ENCODE assay signal across 1 cellular context in the genomic region with DNA sequence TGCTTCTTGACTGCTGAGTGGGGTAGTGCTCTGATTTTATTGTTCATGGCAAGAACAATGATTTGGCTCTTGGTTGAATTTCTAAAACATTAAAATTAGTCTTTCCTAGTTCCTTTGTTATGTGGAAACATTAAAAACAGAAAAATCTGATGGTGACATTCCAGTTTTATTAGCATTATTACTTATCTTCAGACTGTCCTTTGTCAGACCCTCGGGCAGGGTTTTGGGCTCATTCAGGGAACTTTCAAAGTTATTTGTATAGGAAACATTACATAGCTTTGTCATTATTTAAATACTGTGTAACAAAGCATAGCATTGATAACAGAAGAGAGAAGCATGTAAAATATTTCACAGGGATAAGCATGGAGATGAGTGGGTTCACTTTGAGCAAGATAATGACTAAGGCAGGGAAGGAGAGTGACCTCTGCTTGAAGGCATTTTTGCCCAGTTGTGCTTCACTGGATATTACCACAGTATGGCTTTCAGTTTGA.
TF ChIP-seq lines count a peak whose summit lies in the region.

No MANE protein-coding gene starts in this region.

TF ChIP-seq in HepG2, 621 proteins besides CTCF, POLR2A, EP300 and RAD21 (continued from another document and continues in another):
- TF ChIP-seq POLR2AphosphoS2 (IDR thresholded peaks at IDR 0.05; ENCODE audit: low read depth, low read length), result no peak
- TF ChIP-seq, protein P1, sequence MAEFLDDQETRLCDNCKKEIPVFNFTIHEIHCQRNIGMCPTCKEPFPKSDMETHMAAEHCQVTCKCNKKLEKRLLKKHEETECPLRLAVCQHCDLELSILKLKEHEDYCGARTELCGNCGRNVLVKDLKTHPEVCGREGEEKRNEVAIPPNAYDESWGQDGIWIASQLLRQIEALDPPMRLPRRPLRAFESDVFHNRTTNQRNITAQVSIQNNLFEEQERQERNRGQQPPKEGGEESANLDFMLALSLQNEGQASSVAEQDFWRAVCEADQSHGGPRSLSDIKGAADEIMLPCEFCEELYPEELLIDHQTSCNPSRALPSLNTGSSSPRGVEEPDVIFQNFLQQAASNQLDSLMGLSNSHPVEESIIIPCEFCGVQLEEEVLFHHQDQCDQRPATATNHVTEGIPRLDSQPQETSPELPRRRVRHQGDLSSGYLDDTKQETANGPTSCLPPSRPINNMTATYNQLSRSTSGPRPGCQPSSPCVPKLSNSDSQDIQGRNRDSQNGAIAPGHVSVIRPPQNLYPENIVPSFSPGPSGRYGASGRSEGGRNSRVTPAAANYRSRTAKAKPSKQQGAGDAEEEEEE (CRISPR knock-in tag; IDR thresholded peaks at IDR 0.05; ENCODE audit: borderline replicate concordance), result no peak
- TF ChIP-seq JUNB (CRISPR knock-in tag; IDR thresholded peaks at IDR 0.05; ENCODE audit: borderline replicate concordance), result peak; percentile 30; the same call in 1 of the 2 replicates
- TF ChIP-seq, protein P2, sequence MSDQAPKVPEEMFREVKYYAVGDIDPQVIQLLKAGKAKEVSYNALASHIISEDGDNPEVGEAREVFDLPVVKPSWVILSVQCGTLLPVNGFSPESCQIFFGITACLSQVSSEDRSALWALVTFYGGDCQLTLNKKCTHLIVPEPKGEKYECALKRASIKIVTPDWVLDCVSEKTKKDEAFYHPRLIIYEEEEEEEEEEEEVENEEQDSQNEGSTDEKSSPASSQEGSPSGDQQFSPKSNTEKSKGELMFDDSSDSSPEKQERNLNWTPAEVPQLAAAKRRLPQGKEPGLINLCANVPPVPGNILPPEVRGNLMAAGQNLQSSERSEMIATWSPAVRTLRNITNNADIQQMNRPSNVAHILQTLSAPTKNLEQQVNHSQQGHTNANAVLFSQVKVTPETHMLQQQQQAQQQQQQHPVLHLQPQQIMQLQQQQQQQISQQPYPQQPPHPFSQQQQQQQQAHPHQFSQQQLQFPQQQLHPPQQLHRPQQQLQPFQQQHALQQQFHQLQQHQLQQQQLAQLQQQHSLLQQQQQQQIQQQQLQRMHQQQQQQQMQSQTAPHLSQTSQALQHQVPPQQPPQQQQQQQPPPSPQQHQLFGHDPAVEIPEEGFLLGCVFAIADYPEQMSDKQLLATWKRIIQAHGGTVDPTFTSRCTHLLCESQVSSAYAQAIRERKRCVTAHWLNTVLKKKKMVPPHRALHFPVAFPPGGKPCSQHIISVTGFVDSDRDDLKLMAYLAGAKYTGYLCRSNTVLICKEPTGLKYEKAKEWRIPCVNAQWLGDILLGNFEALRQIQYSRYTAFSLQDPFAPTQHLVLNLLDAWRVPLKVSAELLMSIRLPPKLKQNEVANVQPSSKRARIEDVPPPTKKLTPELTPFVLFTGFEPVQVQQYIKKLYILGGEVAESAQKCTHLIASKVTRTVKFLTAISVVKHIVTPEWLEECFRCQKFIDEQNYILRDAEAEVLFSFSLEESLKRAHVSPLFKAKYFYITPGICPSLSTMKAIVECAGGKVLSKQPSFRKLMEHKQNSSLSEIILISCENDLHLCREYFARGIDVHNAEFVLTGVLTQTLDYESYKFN (CRISPR knock-in tag; conservative IDR thresholded peaks at IDR 0.05), result peak; percentile 22; the same call in 1 of the 2 replicates
- TF ChIP-seq ZSCAN30 (CRISPR knock-in tag; IDR thresholded peaks at IDR 0.05), result no peak
- peak; percentile 52; the same call in 1 of the 2 replicates for TF ChIP-seq ELF3 (CRISPR knock-in tag; IDR thresholded peaks at IDR 0.05)
- TF ChIP-seq, protein P3, sequence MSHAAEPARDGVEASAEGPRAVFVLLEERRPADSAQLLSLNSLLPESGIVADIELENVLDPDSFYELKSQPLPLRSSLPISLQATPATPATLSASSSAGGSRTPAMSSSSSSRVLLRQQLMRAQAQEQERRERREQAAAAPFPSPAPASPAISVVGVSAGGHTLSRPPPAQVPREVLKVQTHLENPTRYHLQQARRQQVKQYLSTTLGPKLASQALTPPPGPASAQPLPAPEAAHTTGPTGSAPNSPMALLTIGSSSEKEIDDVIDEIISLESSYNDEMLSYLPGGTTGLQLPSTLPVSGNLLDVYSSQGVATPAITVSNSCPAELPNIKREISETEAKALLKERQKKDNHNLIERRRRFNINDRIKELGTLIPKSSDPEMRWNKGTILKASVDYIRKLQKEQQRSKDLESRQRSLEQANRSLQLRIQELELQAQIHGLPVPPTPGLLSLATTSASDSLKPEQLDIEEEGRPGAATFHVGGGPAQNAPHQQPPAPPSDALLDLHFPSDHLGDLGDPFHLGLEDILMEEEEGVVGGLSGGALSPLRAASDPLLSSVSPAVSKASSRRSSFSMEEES (CRISPR knock-in tag; IDR thresholded peaks at IDR 0.05), result no peak
- no peak for TF ChIP-seq SIX4 (CRISPR knock-in tag; IDR thresholded peaks at IDR 0.05)
- TF ChIP-seq ZMYM4 (CRISPR knock-in tag; IDR thresholded peaks at IDR 0.05), result no peak
- TF ChIP-seq, protein P4, sequence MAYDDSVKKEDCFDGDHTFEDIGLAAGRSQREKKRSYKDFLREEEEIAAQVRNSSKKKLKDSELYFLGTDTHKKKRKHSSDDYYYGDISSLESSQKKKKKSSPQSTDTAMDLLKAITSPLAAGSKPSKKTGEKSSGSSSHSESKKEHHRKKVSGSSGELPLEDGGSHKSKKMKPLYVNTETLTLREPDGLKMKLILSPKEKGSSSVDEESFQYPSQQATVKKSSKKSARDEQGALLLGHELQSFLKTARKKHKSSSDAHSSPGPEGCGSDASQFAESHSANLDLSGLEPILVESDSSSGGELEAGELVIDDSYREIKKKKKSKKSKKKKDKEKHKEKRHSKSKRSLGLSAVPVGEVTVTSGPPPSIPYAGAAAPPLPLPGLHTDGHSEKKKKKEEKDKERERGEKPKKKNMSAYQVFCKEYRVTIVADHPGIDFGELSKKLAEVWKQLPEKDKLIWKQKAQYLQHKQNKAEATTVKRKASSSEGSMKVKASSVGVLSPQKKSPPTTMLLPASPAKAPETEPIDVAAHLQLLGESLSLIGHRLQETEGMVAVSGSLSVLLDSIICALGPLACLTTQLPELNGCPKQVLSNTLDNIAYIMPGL (CRISPR knock-in tag; IDR thresholded peaks at IDR 0.05; ENCODE audit: borderline replicate concordance in 1 of 2, low read depth in 1 of 2), result no peak
- peak; percentile 67; the same call in 1 of the 2 replicates for TF ChIP-seq SOX13 (IDR thresholded peaks at IDR 0.05)
- TF ChIP-seq SOX13 (CRISPR knock-in tag; conservative IDR thresholded peaks at IDR 0.05 in 1 of 2, IDR thresholded peaks at IDR 0.05 in 1 of 2), result peak in 1 of 2 experiments; percentile 87; a peak in 2 of 4 replicates
- TF ChIP-seq GATAD2A (CRISPR knock-in tag; IDR thresholded peaks at IDR 0.05), result peak; percentile 61
- TF ChIP-seq, protein P5, sequence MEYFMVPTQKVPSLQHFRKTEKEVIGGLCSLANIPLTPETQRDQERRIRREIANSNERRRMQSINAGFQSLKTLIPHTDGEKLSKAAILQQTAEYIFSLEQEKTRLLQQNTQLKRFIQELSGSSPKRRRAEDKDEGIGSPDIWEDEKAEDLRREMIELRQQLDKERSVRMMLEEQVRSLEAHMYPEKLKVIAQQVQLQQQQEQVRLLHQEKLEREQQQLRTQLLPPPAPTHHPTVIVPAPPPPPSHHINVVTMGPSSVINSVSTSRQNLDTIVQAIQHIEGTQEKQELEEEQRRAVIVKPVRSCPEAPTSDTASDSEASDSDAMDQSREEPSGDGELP (IDR thresholded peaks at IDR 0.05; ENCODE audit: borderline replicate concordance, low read depth), result no peak
- peak; percentile 16; the same call in 1 of the 2 replicates for TF ChIP-seq PPARG (CRISPR knock-in tag; conservative IDR thresholded peaks at IDR 0.05)
- peak; percentile 35; the same call in 1 of the 2 replicates for TF ChIP-seq FOXA3 (CRISPR knock-in tag; IDR thresholded peaks at IDR 0.05)
- 0 out of 2 replicates have a peak, but pooled peaks have one; percentile 25 for TF ChIP-seq GATA4 (IDR thresholded peaks at IDR 0.05; ENCODE audit: borderline replicate concordance, low read depth)
- peak; percentile 40; the same call in 1 of the 2 replicates for TF ChIP-seq MED1 (CRISPR knock-in tag; IDR thresholded peaks at IDR 0.05)
- no peak for TF ChIP-seq TEAD2 (CRISPR knock-in tag; IDR thresholded peaks at IDR 0.05)
- TF ChIP-seq, protein P6, sequence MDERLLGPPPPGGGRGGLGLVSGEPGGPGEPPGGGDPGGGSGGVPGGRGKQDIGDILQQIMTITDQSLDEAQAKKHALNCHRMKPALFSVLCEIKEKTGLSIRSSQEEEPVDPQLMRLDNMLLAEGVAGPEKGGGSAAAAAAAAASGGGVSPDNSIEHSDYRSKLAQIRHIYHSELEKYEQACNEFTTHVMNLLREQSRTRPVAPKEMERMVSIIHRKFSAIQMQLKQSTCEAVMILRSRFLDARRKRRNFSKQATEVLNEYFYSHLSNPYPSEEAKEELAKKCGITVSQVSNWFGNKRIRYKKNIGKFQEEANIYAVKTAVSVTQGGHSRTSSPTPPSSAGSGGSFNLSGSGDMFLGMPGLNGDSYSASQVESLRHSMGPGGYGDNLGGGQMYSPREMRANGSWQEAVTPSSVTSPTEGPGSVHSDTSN (CRISPR knock-in tag; IDR thresholded peaks at IDR 0.05), result no peak
- TF ChIP-seq ZBTB7A (CRISPR knock-in tag; IDR thresholded peaks at IDR 0.05), result no peak
- no peak for TF ChIP-seq NR2F6 (IDR thresholded peaks at IDR 0.05)
- peak; percentile 9; the same call in 1 of the 2 replicates for TF ChIP-seq NR2F6 (CRISPR knock-in tag; IDR thresholded peaks at IDR 0.05)
- TF ChIP-seq, protein P7, sequence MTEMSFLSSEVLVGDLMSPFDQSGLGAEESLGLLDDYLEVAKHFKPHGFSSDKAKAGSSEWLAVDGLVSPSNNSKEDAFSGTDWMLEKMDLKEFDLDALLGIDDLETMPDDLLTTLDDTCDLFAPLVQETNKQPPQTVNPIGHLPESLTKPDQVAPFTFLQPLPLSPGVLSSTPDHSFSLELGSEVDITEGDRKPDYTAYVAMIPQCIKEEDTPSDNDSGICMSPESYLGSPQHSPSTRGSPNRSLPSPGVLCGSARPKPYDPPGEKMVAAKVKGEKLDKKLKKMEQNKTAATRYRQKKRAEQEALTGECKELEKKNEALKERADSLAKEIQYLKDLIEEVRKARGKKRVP (CRISPR knock-in tag; IDR thresholded peaks at IDR 0.05), result 0 out of 4 replicates have a peak, but pooled peaks of 1 of the 2 experiments have one; percentile 11
- TF ChIP-seq CREM (IDR thresholded peaks at IDR 0.05), result peak; percentile 63
- TF ChIP-seq CREM (CRISPR knock-in tag; IDR thresholded peaks at IDR 0.05), result no peak
- TF ChIP-seq, protein P8, sequence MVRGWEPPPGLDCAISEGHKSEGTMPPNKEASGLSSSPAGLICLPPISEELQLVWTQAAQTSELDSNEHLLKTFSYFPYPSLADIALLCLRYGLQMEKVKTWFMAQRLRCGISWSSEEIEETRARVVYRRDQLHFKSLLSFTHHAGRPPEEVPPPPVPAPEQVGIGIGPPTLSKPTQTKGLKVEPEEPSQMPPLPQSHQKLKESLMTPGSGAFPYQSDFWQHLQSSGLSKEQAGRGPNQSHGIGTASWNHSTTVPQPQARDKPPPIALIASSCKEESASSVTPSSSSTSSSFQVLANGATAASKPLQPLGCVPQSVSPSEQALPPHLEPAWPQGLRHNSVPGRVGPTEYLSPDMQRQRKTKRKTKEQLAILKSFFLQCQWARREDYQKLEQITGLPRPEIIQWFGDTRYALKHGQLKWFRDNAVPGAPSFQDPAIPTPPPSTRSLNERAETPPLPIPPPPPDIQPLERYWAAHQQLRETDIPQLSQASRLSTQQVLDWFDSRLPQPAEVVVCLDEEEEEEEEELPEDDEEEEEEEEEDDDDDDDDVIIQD (CRISPR knock-in tag; IDR thresholded peaks at IDR 0.05; ENCODE audit: low read depth), result no peak
- TF ChIP-seq ARNT2 (CRISPR knock-in tag; IDR thresholded peaks at IDR 0.05; ENCODE audit: low read depth), result no peak
- TF ChIP-seq, protein P9, sequence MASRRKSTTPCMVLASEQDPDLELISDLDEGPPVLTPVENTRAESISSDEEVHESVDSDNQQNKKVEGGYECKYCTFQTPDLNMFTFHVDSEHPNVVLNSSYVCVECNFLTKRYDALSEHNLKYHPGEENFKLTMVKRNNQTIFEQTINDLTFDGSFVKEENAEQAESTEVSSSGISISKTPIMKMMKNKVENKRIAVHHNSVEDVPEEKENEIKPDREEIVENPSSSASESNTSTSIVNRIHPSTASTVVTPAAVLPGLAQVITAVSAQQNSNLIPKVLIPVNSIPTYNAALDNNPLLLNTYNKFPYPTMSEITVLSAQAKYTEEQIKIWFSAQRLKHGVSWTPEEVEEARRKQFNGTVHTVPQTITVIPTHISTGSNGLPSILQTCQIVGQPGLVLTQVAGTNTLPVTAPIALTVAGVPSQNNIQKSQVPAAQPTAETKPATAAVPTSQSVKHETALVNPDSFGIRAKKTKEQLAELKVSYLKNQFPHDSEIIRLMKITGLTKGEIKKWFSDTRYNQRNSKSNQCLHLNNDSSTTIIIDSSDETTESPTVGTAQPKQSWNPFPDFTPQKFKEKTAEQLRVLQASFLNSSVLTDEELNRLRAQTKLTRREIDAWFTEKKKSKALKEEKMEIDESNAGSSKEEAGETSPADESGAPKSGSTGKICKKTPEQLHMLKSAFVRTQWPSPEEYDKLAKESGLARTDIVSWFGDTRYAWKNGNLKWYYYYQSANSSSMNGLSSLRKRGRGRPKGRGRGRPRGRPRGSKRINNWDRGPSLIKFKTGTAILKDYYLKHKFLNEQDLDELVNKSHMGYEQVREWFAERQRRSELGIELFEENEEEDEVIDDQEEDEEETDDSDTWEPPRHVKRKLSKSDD (CRISPR knock-in tag; IDR thresholded peaks at IDR 0.05; ENCODE audit: low read depth), result no peak
- TF ChIP-seq RBM39 (IDR thresholded peaks at IDR 0.05; ENCODE audit: low read depth, low read length, poor library complexity, severe bottlenecking), result no peak
- TF ChIP-seq MBNL3 (CRISPR knock-in tag; conservative IDR thresholded peaks at IDR 0.05), result no peak
- TF ChIP-seq, protein P10, sequence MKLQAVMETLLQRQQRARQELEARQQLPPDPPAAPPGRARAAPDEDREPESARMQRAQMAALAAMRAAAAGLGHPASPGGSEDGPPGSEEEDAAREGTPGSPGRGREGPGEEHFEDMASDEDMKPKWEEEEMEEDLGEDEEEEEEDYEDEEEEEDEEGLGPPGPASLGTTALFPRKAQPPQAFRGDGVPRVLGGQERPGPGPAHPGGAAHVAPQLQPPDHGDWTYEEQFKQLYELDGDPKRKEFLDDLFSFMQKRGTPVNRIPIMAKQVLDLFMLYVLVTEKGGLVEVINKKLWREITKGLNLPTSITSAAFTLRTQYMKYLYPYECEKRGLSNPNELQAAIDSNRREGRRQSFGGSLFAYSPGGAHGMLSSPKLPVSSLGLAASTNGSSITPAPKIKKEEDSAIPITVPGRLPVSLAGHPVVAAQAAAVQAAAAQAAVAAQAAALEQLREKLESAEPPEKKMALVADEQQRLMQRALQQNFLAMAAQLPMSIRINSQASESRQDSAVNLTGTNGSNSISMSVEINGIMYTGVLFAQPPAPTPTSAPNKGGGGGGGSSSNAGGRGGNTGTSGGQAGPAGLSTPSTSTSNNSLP (IDR thresholded peaks at IDR 0.05; ENCODE audit: low read depth, low read length), result peak; percentile 65
